Comparison of ENCODE assay signal across 15 cellular contexts in genomic region chr2:120306091-120306490, GRCh38. TPM values are rescaled to one million over a fixed set of nuclear protein-coding genes. Genes with fewer than 3 reads are reported as not detected.
DNase-seq lines count a peak whose midpoint lies in the region; ATAC-seq and TF ChIP-seq lines count a peak whose summit lies in the region.
"Had no signal": no experiment of that assay in that cellular context is flagged by ENCODE, and none has a peak within 500 bp of the region (broad histone marks: within the 10 kb centered on the region; RNA-seq: fewer than 3 reads in every experiment).

No MANE protein-coding gene starts in this region.

- CTCF ChIA-PET in activated CD8-positive, alpha-beta T cell treated with anti-CD3 and anti-CD28 coated beads, Interleukin-2, amount 10 ng/mL, durations not matched to agents 7 days and 5 days (lab: Charles Lee), result no interaction called here
- CTCF ChIA-PET in activated CD8-positive, alpha-beta T cell treated with anti-CD3 and anti-CD28 coated beads for 36 hours (lab: Charles Lee), result no interaction called here

- H3K36me3 Mint-ChIP-seq in activated CD8-positive, alpha-beta T cell treated with anti-CD3 and anti-CD28 coated beads, Interleukin-2, amount 10 ng/mL, durations not matched to agents 7 days and 5 days (ENCODE audit: low read depth), result peaks cover 7% of the 10 kb centered on the region
- no peaks in the 10 kb centered on the region for H3K36me3 Mint-ChIP-seq in activated CD8-positive, alpha-beta T cell treated with anti-CD3 and anti-CD28 coated beads for 36 hours (ENCODE audit: low read depth)
- H3K36me3 Mint-ChIP-seq in activated T-helper 17 cell treated with anti-CD3 and anti-CD28 coated beads, Interleukin-2, amount 50 U/mL, for 72 hours (ENCODE audit: low read depth), result peaks cover 26% of the 10 kb centered on the region
- H3K36me3 Mint-ChIP-seq in stimulated activated naive B cell treated with anti-CD40 and anti-IgM and Interleukin-4, amounts not matched to agents 10 μg/mL and 1 μg/mL and 100 μg/mL, for 72 hours, result peaks cover 36 to 42% of the 10 kb centered on the region in 2 donors

- POLR2A ChIA-PET in activated CD8-positive, alpha-beta T cell treated with anti-CD3 and anti-CD28 coated beads, Interleukin-2, amount 10 ng/mL, durations not matched to agents 7 days and 5 days (lab: Charles Lee), result no interaction called here
- POLR2A ChIA-PET in activated CD8-positive, alpha-beta T cell treated with anti-CD3 and anti-CD28 coated beads for 36 hours (lab: Charles Lee), result no interaction called here

- TF ChIP-seq CTCF in activated CD8-positive, alpha-beta T cell treated with anti-CD3 and anti-CD28 coated beads for 36 hours (IDR thresholded peaks at IDR 0.05), result no peak
- no peak for TF ChIP-seq CTCF in NB4 (IDR thresholded peaks at IDR 0.05; ENCODE audit: low read depth, low read length)

- no peak for DNase-seq in activated CD8-positive, alpha-beta T cell treated with anti-CD3 and anti-CD28 coated beads, Interleukin-2, amount 10 ng/mL, durations not matched to agents 7 days and 5 days
- no peak for DNase-seq in activated CD8-positive, alpha-beta T cell treated with anti-CD3 and anti-CD28 coated beads for 36 hours
- DNase-seq in NB4 (ENCODE audit: low read depth), result peak; percentile 21
- no peak for DNase-seq in stimulated activated naive B cell treated with anti-CD40 and anti-IgM and Interleukin-4, amounts not matched to agents 10 μg/mL and 1 μg/mL and 100 μg/mL, for 72 hours
- DNase-seq in NAMALWA (ENCODE audit: low spot score), result no peak
- DNase-seq: CD8-positive, alpha-beta T cell; DMS53; GM23248; IMR-90; Karpas-422; NCI-H1694 treated with DMSO at 0.1 percent for 48 hours had no signal

- ATAC-seq in activated CD8-positive, alpha-beta T cell treated with anti-CD3 and anti-CD28 coated beads, Interleukin-2, amount 10 ng/mL, durations not matched to agents 7 days and 5 days, result no peak
- no peak for ATAC-seq in activated CD8-positive, alpha-beta T cell treated with anti-CD3 and anti-CD28 coated beads for 36 hours
- ATAC-seq in activated T-helper 17 cell treated with anti-CD3 and anti-CD28 coated beads, Interleukin-2, amount 50 U/mL, for 72 hours (replicated peaks), result no peak
- no peak for ATAC-seq in stimulated activated naive B cell treated with anti-CD40 and anti-IgM and Interleukin-4, amounts not matched to agents 10 μg/mL and 1 μg/mL and 100 μg/mL, for 72 hours (replicated peaks)
- ATAC-seq in HG02759 (IDR thresholded peaks at IDR 0.05; ENCODE audit: unreplicated experiment), result no peak
- ATAC-seq: CD8-positive, alpha-beta T cell had no signal

- no peaks in the 10 kb centered on the region for H3K9me3 Mint-ChIP-seq in activated CD8-positive, alpha-beta T cell treated with anti-CD3 and anti-CD28 coated beads, Interleukin-2, amount 10 ng/mL, durations not matched to agents 7 days and 5 days (ENCODE audit: insufficient read depth)
- H3K9me3 Mint-ChIP-seq in activated CD8-positive, alpha-beta T cell treated with anti-CD3 and anti-CD28 coated beads for 36 hours, result no peaks in the 10 kb centered on the region
- H3K9me3 Mint-ChIP-seq in activated T-helper 17 cell treated with anti-CD3 and anti-CD28 coated beads, Interleukin-2, amount 50 U/mL, for 72 hours, result no peaks in the 10 kb centered on the region
- no peaks in the 10 kb centered on the region for H3K9me3 Mint-ChIP-seq in stimulated activated naive B cell treated with anti-CD40 and anti-IgM and Interleukin-4, amounts not matched to agents 10 μg/mL and 1 μg/mL and 100 μg/mL, for 72 hours
- H3K9me3 Mint-ChIP-seq: CD8-positive, alpha-beta T cell had no signal

- intact Hi-C loops in activated CD8-positive, alpha-beta T cell treated with anti-CD3 and anti-CD28 coated beads for 36 hours (cut with micrococcal nuclease), result no loop called here

- H3K27me3 Mint-ChIP-seq in activated CD8-positive, alpha-beta T cell treated with anti-CD3 and anti-CD28 coated beads, Interleukin-2, amount 10 ng/mL, durations not matched to agents 7 days and 5 days (ENCODE audit: low read depth), result no peaks in the 10 kb centered on the region
- H3K27me3 Mint-ChIP-seq in activated CD8-positive, alpha-beta T cell treated with anti-CD3 and anti-CD28 coated beads for 36 hours, result no peaks in the 10 kb centered on the region
- H3K27me3 Mint-ChIP-seq in activated T-helper 17 cell treated with anti-CD3 and anti-CD28 coated beads, Interleukin-2, amount 50 U/mL, for 72 hours, result no peaks in the 10 kb centered on the region
- no peaks in the 10 kb centered on the region for H3K27me3 Mint-ChIP-seq in stimulated activated naive B cell treated with anti-CD40 and anti-IgM and Interleukin-4, amounts not matched to agents 10 μg/mL and 1 μg/mL and 100 μg/mL, for 72 hours

- no peak overlapping the region for H3K4me3 Mint-ChIP-seq in activated CD8-positive, alpha-beta T cell treated with anti-CD3 and anti-CD28 coated beads, Interleukin-2, amount 10 ng/mL, durations not matched to agents 7 days and 5 days
- H3K4me3 Mint-ChIP-seq in activated CD8-positive, alpha-beta T cell treated with anti-CD3 and anti-CD28 coated beads for 36 hours, result no peak overlapping the region
- no peak overlapping the region for H3K4me3 Mint-ChIP-seq in activated T-helper 17 cell treated with anti-CD3 and anti-CD28 coated beads, Interleukin-2, amount 50 U/mL, for 72 hours
- no peak overlapping the region for H3K4me3 Mint-ChIP-seq in stimulated activated naive B cell treated with anti-CD40 and anti-IgM and Interleukin-4, amounts not matched to agents 10 μg/mL and 1 μg/mL and 100 μg/mL, for 72 hours
- H3K4me3 Mint-ChIP-seq: CD8-positive, alpha-beta T cell had no signal

- H3K27ac Mint-ChIP-seq in activated CD8-positive, alpha-beta T cell treated with anti-CD3 and anti-CD28 coated beads, Interleukin-2, amount 10 ng/mL, durations not matched to agents 7 days and 5 days, result peak overlapping the region; percentile 2
- H3K27ac Mint-ChIP-seq in activated CD8-positive, alpha-beta T cell treated with anti-CD3 and anti-CD28 coated beads for 36 hours, result no peak overlapping the region
- H3K27ac Mint-ChIP-seq in activated T-helper 17 cell treated with anti-CD3 and anti-CD28 coated beads, Interleukin-2, amount 50 U/mL, for 72 hours, result peak overlapping the region; percentile 3
- peak overlapping the region; percentile 4 for H3K27ac Mint-ChIP-seq in stimulated activated naive B cell treated with anti-CD40 and anti-IgM and Interleukin-4, amounts not matched to agents 10 μg/mL and 1 μg/mL and 100 μg/mL, for 72 hours
- H3K27ac Mint-ChIP-seq: CD8-positive, alpha-beta T cell had no signal

- no peak for TF ChIP-seq POLR2A in NB4 (IDR thresholded peaks at IDR 0.05; ENCODE audit: extremely low read depth, insufficient read length)

- H3K4me1 Mint-ChIP-seq in activated CD8-positive, alpha-beta T cell treated with anti-CD3 and anti-CD28 coated beads, Interleukin-2, amount 10 ng/mL, durations not matched to agents 7 days and 5 days (ENCODE audit: low read depth), result peaks cover 34% of the 10 kb centered on the region
- H3K4me1 Mint-ChIP-seq in activated CD8-positive, alpha-beta T cell treated with anti-CD3 and anti-CD28 coated beads for 36 hours (ENCODE audit: low read depth), result peaks cover 3% of the 10 kb centered on the region
- H3K4me1 Mint-ChIP-seq in activated T-helper 17 cell treated with anti-CD3 and anti-CD28 coated beads, Interleukin-2, amount 50 U/mL, for 72 hours, result no peaks in the 10 kb centered on the region
- peaks cover 24 to 46% of the 10 kb centered on the region in 2 donors for H3K4me1 Mint-ChIP-seq in stimulated activated naive B cell treated with anti-CD40 and anti-IgM and Interleukin-4, amounts not matched to agents 10 μg/mL and 1 μg/mL and 100 μg/mL, for 72 hours

- no peak overlapping the region for H3K4me3 ChIP-seq in NB4 (ENCODE audit: low read depth, low read length)
- H3K4me3 ChIP-seq: BLaER1, GM23248, HAP-1 had no signal

RNA-seq across cellular contexts. Expression of gene INHBB, which starts 39.8 kb away (rescaled TPM):
- not detected for total RNA-seq in activated CD8-positive, alpha-beta T cell treated with anti-CD3 and anti-CD28 coated beads, Interleukin-2, amount 10 ng/mL, durations not matched to agents 7 days and 5 days
- total RNA-seq in activated CD8-positive, alpha-beta T cell treated with anti-CD3 and anti-CD28 coated beads for 36 hours, result not detected
- total RNA-seq in activated T-helper 17 cell treated with anti-CD3 and anti-CD28 coated beads, Interleukin-2, amount 50 U/mL, for 72 hours, result not detected
- total RNA-seq: CD8-positive, alpha-beta T cell had no signal

RNA-seq across cellular contexts. Expression of gene RALB, which starts 53.4 kb away (rescaled TPM):
- 10 to 100 TPM; 39.4 to 45.4 TPM for total RNA-seq in activated CD8-positive, alpha-beta T cell treated with anti-CD3 and anti-CD28 coated beads, Interleukin-2, amount 10 ng/mL, durations not matched to agents 7 days and 5 days
- 10 to 100 TPM; 16.7 to 17.6 TPM for total RNA-seq in activated CD8-positive, alpha-beta T cell treated with anti-CD3 and anti-CD28 coated beads for 36 hours
- total RNA-seq in activated T-helper 17 cell treated with anti-CD3 and anti-CD28 coated beads, Interleukin-2, amount 50 U/mL, for 72 hours, result 10 to 100 TPM; 77.4 to 91.9 TPM
